Comparison of ENCODE assay signal across 9 cellular contexts in the genomic region with DNA sequence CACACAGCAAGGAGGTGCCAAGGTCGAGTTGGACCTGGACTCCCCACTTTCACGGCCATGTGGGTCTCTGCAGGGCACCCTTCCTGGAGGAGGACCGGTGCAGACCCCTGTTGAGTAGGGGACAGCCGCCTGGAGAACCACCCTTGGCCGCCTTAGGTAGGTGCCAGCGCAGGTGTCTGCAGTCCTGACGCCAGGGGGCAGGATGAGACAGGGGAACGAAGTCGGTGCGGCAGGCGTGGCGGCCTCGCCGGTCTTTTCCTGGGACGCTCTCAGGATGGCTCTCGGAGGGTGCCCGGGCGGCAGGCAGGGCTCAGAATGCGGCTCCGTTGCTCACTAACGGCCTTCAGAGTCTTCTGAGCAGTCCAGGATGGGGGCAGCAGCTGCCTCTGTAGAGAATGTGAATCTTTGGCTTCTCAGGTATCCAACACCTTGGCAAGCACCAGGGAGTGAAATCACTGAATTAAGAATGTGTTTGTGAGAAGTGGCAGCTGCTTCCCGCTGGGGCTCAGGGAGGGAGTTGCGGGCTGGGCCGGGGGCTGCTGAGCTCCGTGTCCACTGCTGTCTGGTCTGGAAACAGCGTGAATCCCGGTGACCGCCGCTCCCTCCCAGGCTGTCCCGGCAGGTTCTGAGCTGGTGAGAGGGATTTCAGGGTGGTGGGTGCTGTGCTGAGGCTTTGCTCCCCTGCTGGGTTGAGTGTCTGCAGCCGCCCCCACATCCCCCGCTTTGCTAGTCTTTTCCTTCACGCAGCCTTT. TPM values are rescaled to one million over a fixed set of nuclear protein-coding genes. Genes with fewer than 3 reads are reported as not detected.
A peak's percentile ranks its signal among the peaks of the same experiment; 100 is the strongest.
DNase-seq lines count a peak whose midpoint lies in the region; ATAC-seq and TF ChIP-seq lines count a peak whose summit lies in the region.
"Had no signal": no experiment of that assay in that cellular context is flagged by ENCODE, and none has a peak within 500 bp of the region (broad histone marks: within the 10 kb centered on the region; RNA-seq: fewer than 3 reads in every experiment).

No MANE protein-coding gene starts in this region.

- no peak overlapping the region for H3K4me3 ChIP-seq in Jurkat, Clone E6-1 (ENCODE audit: low read length)
- H3K4me3 ChIP-seq in cardiac muscle cell = no peak overlapping the region
- H3K4me3 ChIP-seq in psoas muscle = no peak overlapping the region

- H3K27me3 ChIP-seq in cardiac muscle cell (peaks cover 5% of the 10 kb centered on the region), psoas muscle (ENCODE audit: insufficient read depth in 3 of 3, low read length in 2 of 3) (peaks cover 0 to 15% (median 0%) of the 10 kb centered on the region in 3 donors)

- intact Hi-C loops in activated naive CD4-positive, alpha-beta T cell treated with anti-CD3 and anti-CD28 coated beads for 36 hours (cut with micrococcal nuclease) = loop anchor here (2.0 to 10.0 kb wide), 2 partner anchors 742 to 914 kb away; no protein-coding TSS in a partner anchor
- intact Hi-C loops in psoas muscle (cut with DNase I) = loop anchor here in 1 of 2 donors (10.0 kb wide), 1 partner anchor 1834 kb away; no protein-coding TSS in a partner anchor

- no peaks in the 10 kb centered on the region for H3K9me3 Mint-ChIP-seq in activated naive CD4-positive, alpha-beta T cell treated with anti-CD3 and anti-CD28 coated beads for 36 hours

- peak; percentile 81 for DNase-seq in GM10266 (ENCODE audit: extremely low spot score)
- DNase-seq in Jurkat, Clone E6-1 (ENCODE audit: low read depth, low spot score) = peak; percentile 58
- DNase-seq in SHP77 (lab: John Stamatoyannopoulos, UW) = peak; percentile 80 to 84
- peak; percentile 84 for DNase-seq in activated naive CD4-positive, alpha-beta T cell treated with anti-CD3 and anti-CD28 coated beads for 36 hours
- peak; percentile 58 to 80 for DNase-seq in cardiac muscle cell (ENCODE audit: low read depth in 1 of 2, low spot score in 1 of 2)
- peak; percentile 49 to 82 for DNase-seq in psoas muscle
- no peak for DNase-seq in GDM1 (lab: John Stamatoyannopoulos, UW)

- H3K27me3 Mint-ChIP-seq in activated naive CD4-positive, alpha-beta T cell treated with anti-CD3 and anti-CD28 coated beads for 36 hours (ENCODE audit: low read depth) = no peaks in the 10 kb centered on the region

- H3K9me3 ChIP-seq in cardiac muscle cell (ENCODE audit: low read depth) = no peaks in the 10 kb centered on the region
- H3K9me3 ChIP-seq in psoas muscle = no peaks in the 10 kb centered on the region

- no peak overlapping the region for H3K4me3 Mint-ChIP-seq in activated naive CD4-positive, alpha-beta T cell treated with anti-CD3 and anti-CD28 coated beads for 36 hours

- 11 to 13% (median 12%) methylated on average over 31 to 33 of the region's 33 CpGs for WGBS in psoas muscle, 3 donors

- ATAC-seq in psoas muscle (peak; percentile 71 to 82 (median 80)), GM19328 (IDR thresholded peaks at IDR 0.05; ENCODE audit: unreplicated experiment) (no peak)

- CTCF ChIA-PET in activated naive CD4-positive, alpha-beta T cell treated with anti-CD3 and anti-CD28 coated beads for 36 hours (lab: Charles Lee) = interaction anchor here (0.7 to 1.2 kb wide), 6 partner anchors 8 to 673 kb away, joined by 3 read pairs; a partner anchor contains a TSS

- H3K36me3 ChIP-seq in cardiac muscle cell (no peaks in the 10 kb centered on the region), psoas muscle (ENCODE audit: insufficient read depth in 1 of 2, low read depth in 1 of 2) (no peaks in the 10 kb centered on the region)

- no peak overlapping the region for H3K27ac ChIP-seq in cardiac muscle cell
- no peak overlapping the region for H3K27ac ChIP-seq in psoas muscle
- H3K27ac ChIP-seq: epithelial cell of prostate had no signal

- H3K36me3 Mint-ChIP-seq in activated naive CD4-positive, alpha-beta T cell treated with anti-CD3 and anti-CD28 coated beads for 36 hours (ENCODE audit: low read depth) = no peaks in the 10 kb centered on the region

- no peak overlapping the region for H3K27ac Mint-ChIP-seq in activated naive CD4-positive, alpha-beta T cell treated with anti-CD3 and anti-CD28 coated beads for 36 hours

- H3K4me1 Mint-ChIP-seq in activated naive CD4-positive, alpha-beta T cell treated with anti-CD3 and anti-CD28 coated beads for 36 hours (ENCODE audit: low read depth) = peaks cover 4% of the 10 kb centered on the region

- peak; percentile 92 for TF ChIP-seq CTCF in GM10266 (IDR thresholded peaks at IDR 0.05; ENCODE audit: control insufficient read depth, insufficient read depth, low read depth, missing control alignments)
- TF ChIP-seq CTCF in cardiac muscle cell (IDR thresholded peaks at IDR 0.05; ENCODE audit: low read depth, low read length) = peak; percentile 67
- peak; percentile 64 for TF ChIP-seq CTCF in psoas muscle (IDR thresholded peaks at IDR 0.05)

- H3K4me1 ChIP-seq in cardiac muscle cell (ENCODE audit: low read depth) (no peaks in the 10 kb centered on the region), psoas muscle (no peaks in the 10 kb centered on the region)

RNA-seq across cellular contexts. Expression of a gene that starts 10.9 kb away (rescaled TPM):
- 40.5 TPM for polyA plus RNA-seq in Jurkat, Clone E6-1 (2012; ENCODE audit: insufficient read depth, insufficient read length)
- 10 to 100 TPM; 29.5 to 30.6 TPM for total RNA-seq in activated naive CD4-positive, alpha-beta T cell treated with anti-CD3 and anti-CD28 coated beads for 36 hours
- total RNA-seq in cardiac muscle cell (20.3 and 22.2 TPM in 2 replicates), psoas muscle (10 to 100 TPM; 11.8 to 14.6 (median 14.0) TPM)
- polyA plus RNA-seq in cardiac muscle cell (17.6 and 26.1 TPM in 2 replicates), psoas muscle (10 to 100 TPM; 15.1 to 32.2 (median 22.9) TPM)

RNA-seq across cellular contexts. Expression of a gene that starts 53.7 kb away (rescaled TPM):
- 19.3 TPM for polyA plus RNA-seq in Jurkat, Clone E6-1 (2012; ENCODE audit: insufficient read depth, insufficient read length)
- 1 to 10 TPM; 6.3 to 6.5 TPM for total RNA-seq in activated naive CD4-positive, alpha-beta T cell treated with anti-CD3 and anti-CD28 coated beads for 36 hours
- 8.0 and 9.7 TPM in 2 replicates for total RNA-seq in cardiac muscle cell
- 6.5 and 7.2 TPM in 2 replicates for polyA plus RNA-seq in cardiac muscle cell
- 1 to 10 TPM; 1.1 to 2.4 (median 1.8) TPM for total RNA-seq in psoas muscle
- polyA plus RNA-seq in psoas muscle = 1 to 10 TPM; 1.3 to 1.9 (median 1.9) TPM

RNA-seq across cellular contexts. Expression of a gene that starts 53.9 kb away (rescaled TPM):
- polyA plus RNA-seq in Jurkat, Clone E6-1 (2012; ENCODE audit: insufficient read depth, insufficient read length) = 55.5 TPM
- total RNA-seq in activated naive CD4-positive, alpha-beta T cell treated with anti-CD3 and anti-CD28 coated beads for 36 hours = 10 to 100 TPM; 25.4 to 27.3 TPM
- total RNA-seq in cardiac muscle cell = 17.9 and 21.4 TPM in 2 replicates
- polyA plus RNA-seq in cardiac muscle cell = 26.3 and 32.4 TPM in 2 replicates
- total RNA-seq in psoas muscle = 10 to 100 TPM; 28.3 to 37.7 (median 34.4) TPM
- polyA plus RNA-seq in psoas muscle = 10 to 100 TPM in 2 of 3 donors, 1 to 10 TPM in 1; 9.0 to 31.3 (median 11.1) TPM
